19 cellular contexts compared by ENCODE assay signal in the genomic region with DNA sequence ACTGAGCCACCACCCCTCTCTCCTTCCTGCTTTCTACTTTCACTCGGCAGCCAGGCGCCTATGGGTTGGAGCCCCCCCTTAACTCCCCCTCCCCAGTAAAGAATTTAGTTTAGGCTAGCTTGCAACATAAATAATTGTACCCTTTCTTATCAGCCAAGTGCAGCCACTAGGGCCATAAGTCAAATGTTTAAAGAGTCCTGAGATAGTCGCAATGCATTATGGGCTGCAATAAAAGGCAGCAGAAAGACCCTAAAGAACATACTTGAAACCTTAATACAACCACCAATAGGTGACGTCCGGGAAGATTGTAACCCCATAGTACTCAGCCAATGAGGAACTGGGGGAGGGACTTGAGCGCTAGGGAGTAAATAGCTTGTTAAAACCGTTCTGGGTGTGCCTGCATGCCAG. TPM values are rescaled to one million over a fixed set of nuclear protein-coding genes. Genes with fewer than 3 reads are reported as not detected.
DNase-seq lines count a peak whose midpoint lies in the region; ATAC-seq and TF ChIP-seq lines count a peak whose summit lies in the region.
"Had no signal": no experiment of that assay in that cellular context is flagged by ENCODE, and none has a peak within 500 bp of the region (broad histone marks: within the 10 kb centered on the region; RNA-seq: fewer than 3 reads in every experiment).

No MANE protein-coding gene starts in this region.

- no peak for TF ChIP-seq POLR2A in NB4 (IDR thresholded peaks at IDR 0.05; ENCODE audit: extremely low read depth, insufficient read length)

- H3K27ac Mint-ChIP-seq in activated CD8-positive, alpha-beta memory T cell treated with anti-CD3 and anti-CD28 coated beads, Interleukin-2, amount 10 ng/mL, durations not matched to agents 7 days and 5 days = no peak overlapping the region
- no peak overlapping the region for H3K27ac Mint-ChIP-seq in activated naive CD4-positive, alpha-beta T cell treated with anti-CD3 and anti-CD28 coated beads for 36 hours

- no peak overlapping the region for H3K9ac ChIP-seq in colonic mucosa (ENCODE audit: low read depth in 2 of 2, low read length in 2 of 2)

- H3K4me1 ChIP-seq in colonic mucosa (peaks cover 3% of the 10 kb centered on the region), mucosa of descending colon (ENCODE audit: low read depth) (peaks cover 3% of the 10 kb centered on the region)

- peak; percentile 24 for DNase-seq in activated CD8-positive, alpha-beta memory T cell treated with anti-CD3 and anti-CD28 coated beads for 24 hours
- no peak for DNase-seq in activated CD8-positive, alpha-beta memory T cell treated with anti-CD3 and anti-CD28 coated beads, Interleukin-2, amount 10 ng/mL, durations not matched to agents 7 days and 5 days
- peak; percentile 33 for DNase-seq in NB4 (ENCODE audit: low read depth)
- DNase-seq in colonic mucosa = peak; percentile 53
- DNase-seq in mucosa of descending colon = peak in 1 of 3 donors; percentile 54
- no peak for DNase-seq in activated naive CD4-positive, alpha-beta T cell treated with anti-CD3 and anti-CD28 coated beads for 36 hours
- no peak for DNase-seq in mesenteric fat pad (ENCODE audit: low spot score)
- DNase-seq in SIG-M5 treated with dmso at 0.1 percent for 504 hours (lab: John Stamatoyannopoulos, UW; ENCODE audit: unreplicated experiment) = no peak
- DNase-seq: COR-L47, DMS153, EL, H9, NCI-H1092 treated with DMSO at 0.1 percent for 48 hours, NCI-H1694, NCI-H69 had no signal

- no peaks in the 10 kb centered on the region for H3K9me3 Mint-ChIP-seq in activated CD8-positive, alpha-beta memory T cell treated with anti-CD3 and anti-CD28 coated beads, Interleukin-2, amount 10 ng/mL, durations not matched to agents 7 days and 5 days (ENCODE audit: low read depth)
- H3K9me3 Mint-ChIP-seq in activated naive CD4-positive, alpha-beta T cell treated with anti-CD3 and anti-CD28 coated beads for 36 hours = no peaks in the 10 kb centered on the region
- H3K9me3 Mint-ChIP-seq: H9 had no signal

- no peak for ATAC-seq in activated CD8-positive, alpha-beta memory T cell treated with anti-CD3 and anti-CD28 coated beads, Interleukin-2, amount 10 ng/mL, durations not matched to agents 7 days and 5 days
- ATAC-seq in mucosa of descending colon = peak; percentile 20
- ATAC-seq: Panc1, Right ventricle myocardium inferior had no signal

- no peak overlapping the region for H3K27ac ChIP-seq in colonic mucosa
- H3K27ac ChIP-seq: C4-2B had no signal

- intact Hi-C loops in colonic mucosa (cut with DNase I) = loop anchor here (5.0 kb wide), 1 partner anchor 1270 kb away; no protein-coding TSS in a partner anchor
- intact Hi-C loops in mucosa of descending colon (cut with DNase I, micrococcal nuclease) = no loop called here
- intact Hi-C loops in activated naive CD4-positive, alpha-beta T cell treated with anti-CD3 and anti-CD28 coated beads for 36 hours (cut with micrococcal nuclease) = loop anchor here (10.0 kb wide), 1 partner anchor 1832 kb away; no protein-coding TSS in a partner anchor

- H3K9me3 ChIP-seq in colonic mucosa (no peaks in the 10 kb centered on the region), mucosa of descending colon (no peaks in the 10 kb centered on the region)

- peaks cover 4% of the 10 kb centered on the region for H3K27me3 Mint-ChIP-seq in activated CD8-positive, alpha-beta memory T cell treated with anti-CD3 and anti-CD28 coated beads, Interleukin-2, amount 10 ng/mL, durations not matched to agents 7 days and 5 days
- no peaks in the 10 kb centered on the region for H3K27me3 Mint-ChIP-seq in activated naive CD4-positive, alpha-beta T cell treated with anti-CD3 and anti-CD28 coated beads for 36 hours (ENCODE audit: low read depth)

- H3K27me3 ChIP-seq in colonic mucosa = no peaks in the 10 kb centered on the region

- H3K36me3 ChIP-seq in colonic mucosa (no peaks in the 10 kb centered on the region), mucosa of descending colon (ENCODE audit: low read depth) (no peaks in the 10 kb centered on the region)

- H3K4me3 ChIP-seq in NB4 (ENCODE audit: low read depth, low read length) (no peak overlapping the region), colonic mucosa (no peak overlapping the region), mucosa of descending colon (no peak overlapping the region)

- TF ChIP-seq CTCF in NB4 (IDR thresholded peaks at IDR 0.05; ENCODE audit: low read depth, low read length) = no peak
- TF ChIP-seq CTCF in colonic mucosa (IDR thresholded peaks at IDR 0.05) = no peak
- TF ChIP-seq CTCF in mucosa of descending colon (IDR thresholded peaks at IDR 0.05) = no peak

- CTCF ChIA-PET in activated CD8-positive, alpha-beta memory T cell treated with anti-CD3 and anti-CD28 coated beads, Interleukin-2, amount 10 ng/mL, durations not matched to agents 7 days and 5 days (lab: Charles Lee) = no interaction called here
- CTCF ChIA-PET in activated naive CD4-positive, alpha-beta T cell treated with anti-CD3 and anti-CD28 coated beads for 36 hours (lab: Charles Lee) = no interaction called here

- H3K4me3 Mint-ChIP-seq in activated CD8-positive, alpha-beta memory T cell treated with anti-CD3 and anti-CD28 coated beads, Interleukin-2, amount 10 ng/mL, durations not matched to agents 7 days and 5 days = no peak overlapping the region
- no peak overlapping the region for H3K4me3 Mint-ChIP-seq in activated naive CD4-positive, alpha-beta T cell treated with anti-CD3 and anti-CD28 coated beads for 36 hours

- peaks cover 2% of the 10 kb centered on the region for H3K4me1 Mint-ChIP-seq in activated CD8-positive, alpha-beta memory T cell treated with anti-CD3 and anti-CD28 coated beads, Interleukin-2, amount 10 ng/mL, durations not matched to agents 7 days and 5 days
- peaks cover 2% of the 10 kb centered on the region for H3K4me1 Mint-ChIP-seq in activated naive CD4-positive, alpha-beta T cell treated with anti-CD3 and anti-CD28 coated beads for 36 hours (ENCODE audit: low read depth)

- H3K36me3 Mint-ChIP-seq in activated CD8-positive, alpha-beta memory T cell treated with anti-CD3 and anti-CD28 coated beads, Interleukin-2, amount 10 ng/mL, durations not matched to agents 7 days and 5 days = no peaks in the 10 kb centered on the region
- no peaks in the 10 kb centered on the region for H3K36me3 Mint-ChIP-seq in activated naive CD4-positive, alpha-beta T cell treated with anti-CD3 and anti-CD28 coated beads for 36 hours (ENCODE audit: low read depth)

RNA-seq across cellular contexts. Expression of a gene that starts 40.5 kb away (rescaled TPM):
- not detected for total RNA-seq in activated CD8-positive, alpha-beta memory T cell treated with anti-CD3 and anti-CD28 coated beads, Interleukin-2, amount 10 ng/mL, durations not matched to agents 7 days and 5 days
- total RNA-seq in colonic mucosa (not detected), mucosa of descending colon (not detected), mesenteric fat pad (not detected)
- not detected for total RNA-seq in activated naive CD4-positive, alpha-beta T cell treated with anti-CD3 and anti-CD28 coated beads for 36 hours
- total RNA-seq: A172, H9, Right ventricle myocardium inferior had no signal

Comparison
In these comparisons a context has a peak if more than half of its experiments do, and no peak if none do; other contexts are left out.
1. DNase-seq: peak in activated CD8-positive, alpha-beta memory T cell treated with anti-CD3 and anti-CD28 coated beads for 24 hours (single experiment), NB4 (single experiment) and colonic mucosa (single experiment); none in activated CD8-positive, alpha-beta memory T cell treated with anti-CD3 and anti-CD28 coated beads, Interleukin-2, amount 10 ng/mL, durations not matched to agents 7 days and 5 days (single experiment), activated naive CD4-positive, alpha-beta T cell treated with anti-CD3 and anti-CD28 coated beads for 36 hours (single experiment), mesenteric fat pad (single experiment) and SIG-M5 treated with dmso at 0.1 percent for 504 hours (single experiment).
2. intact Hi-C loops: an anchor here in colonic mucosa (5.0 kb wide) and activated naive CD4-positive, alpha-beta T cell treated with anti-CD3 and anti-CD28 coated beads for 36 hours (10.0 kb wide); none called in mucosa of descending colon.